ENCODE assay signal across 21 cellular contexts in genomic region chr18:61935362-61935761, GRCh38.
"Had no signal": no experiment of that assay in that cellular context is flagged by ENCODE, and none has a peak within 500 bp of the region (broad histone marks: within the 10 kb centered on the region; RNA-seq: fewer than 3 reads in every experiment).

No MANE protein-coding gene starts in this region.

- DNase-seq: activated CD4-positive, alpha-beta T cell treated with anti-CD3 and anti-CD28 coated beads, Interleukin-2, amount 10 ng/mL, durations not matched to agents 7 days and 5 days; activated CD8-positive, alpha-beta memory T cell treated with anti-CD3 and anti-CD28 coated beads for 24 hours; activated CD8-positive, alpha-beta memory T cell treated with anti-CD3 and anti-CD28 coated beads, Interleukin-2, amount 50 U/mL, for 48 hours; activated gamma-delta T cell; colonic mucosa; endodermal cell; foreskin keratinocyte; left cardiac atrium; lower lobe of right lung; natural killer cell; nucleus accumbens; stimulated activated CD4-positive, alpha-beta T cell treated with anti-CD3 and anti-CD28 coated beads, Interleukin-4, amount 100 ng/mL, for 1 hour; stomach had no signal

- ATAC-seq: activated CD4-positive, CD25-positive, alpha-beta regulatory T cell treated with anti-CD3 and anti-CD28 coated beads, Interleukin-2, amount 50 U/mL, for 24 hours; foreskin keratinocyte; left cardiac atrium; natural killer cell; sciatic nerve; stimulated activated effector memory CD8-positive, alpha-beta T cell treated with anti-CD3 and anti-CD28 coated beads, Interleukin-12 subunit alpha, Interleukin-12 subunit beta, amount 100 ng/mL, for 72 hours had no signal

- H3K79me2 ChIP-seq: hepatocyte had no signal

- H3K4me2 ChIP-seq: hepatocyte, smooth muscle cell had no signal

- H3K27me3 ChIP-seq: ascending aorta, colonic mucosa, foreskin keratinocyte, hepatocyte, stomach had no signal

- H3K27ac ChIP-seq: ascending aorta, colonic mucosa, epithelial cell of prostate, foreskin keratinocyte, hepatocyte, lower lobe of right lung, stomach had no signal

- H3K4me1 ChIP-seq: ascending aorta, colonic mucosa, lower lobe of right lung, stomach had no signal

- FAIRE-seq: islet of Langerhans had no signal

- H2AFZ ChIP-seq: hepatocyte had no signal

- H3K36me3 ChIP-seq: ascending aorta, colonic mucosa, lower lobe of right lung, stomach had no signal

- H3K9me3 ChIP-seq: ascending aorta, colonic mucosa, lower lobe of right lung, stomach had no signal

- H3K4me3 ChIP-seq: ascending aorta, colonic mucosa, hepatocyte, lower lobe of right lung, smooth muscle cell, stomach had no signal
